In genomic region chr13:51681037-51681678, GRCh38 we compare ENCODE assay signal across 11 cellular contexts.
DNase-seq lines count a peak whose midpoint lies in the region; ATAC-seq, FAIRE-seq and TF ChIP-seq lines count a peak whose summit lies in the region.
"Had no signal": no experiment of that assay in that cellular context is flagged by ENCODE, and none has a peak within 500 bp of the region (broad histone marks: within the 10 kb centered on the region; RNA-seq: fewer than 3 reads in every experiment).

No MANE protein-coding gene starts in this region.

- no peak overlapping the region for H3K4me2 ChIP-seq in MM.1S (ENCODE audit: low read depth, low read length)

- H3K27ac ChIP-seq in caudate nucleus (ENCODE audit: low read depth, low read length) (no peak overlapping the region), MM.1S (ENCODE audit: low read length) (no peak overlapping the region)

- no peaks in the 10 kb centered on the region for H3F3A ChIP-seq in MM.1S (ENCODE audit: insufficient read depth, low read length)

- no peaks in the 10 kb centered on the region for H3K36me3 ChIP-seq in MM.1S (replicated peaks; ENCODE audit: insufficient read depth, low read length)
- H3K36me3 ChIP-seq: adrenal gland had no signal

- TF ChIP-seq CTCF in MM.1S (IDR thresholded peaks at IDR 0.05; ENCODE audit: low read length): no peak

- no peaks in the 10 kb centered on the region for H3K79me2 ChIP-seq in MM.1S (ENCODE audit: low read length)

- H3K9ac ChIP-seq in MM.1S (ENCODE audit: low read length): no peak overlapping the region

- H3K9me2 ChIP-seq in MM.1S (replicated peaks; ENCODE audit: insufficient read depth, low read length): no peaks in the 10 kb centered on the region

- no peaks in the 10 kb centered on the region for H4K20me1 ChIP-seq in MM.1S (ENCODE audit: insufficient read depth, low read length)

- no peaks in the 10 kb centered on the region for H3K9me3 ChIP-seq in MM.1S (replicated peaks; ENCODE audit: insufficient read depth, low read length)
- H3K9me3 ChIP-seq: adrenal gland had no signal

- no peak for FAIRE-seq in HTR-8/SVneo (lab: Jason Lieb, UNC)

- no peak for ATAC-seq in HG03378 (IDR thresholded peaks at IDR 0.05; ENCODE audit: unreplicated experiment)

- no peak overlapping the region for H3K4me3 ChIP-seq in MM.1S (ENCODE audit: low read length)
- H3K4me3 ChIP-seq: adrenal gland had no signal

- H3K4me1 ChIP-seq in MM.1S (ENCODE audit: low read length): no peaks in the 10 kb centered on the region

- DNase-seq in EH (ENCODE audit: low read depth) (peak; percentile 86), HTR-8/SVneo (ENCODE audit: insufficient read length, low spot score) (peak; percentile 9), astrocyte of the hippocampus (ENCODE audit: low read depth, low spot score) (peak; percentile 64), non-pigmented ciliary epithelial cell (ENCODE audit: low read depth) (peak; percentile 62), caudate nucleus (lab: John Stamatoyannopoulos, UW) (no peak), MM.1S (no peak), NCI-H2029 treated with DMSO at 0.1 percent for 48 hours (lab: John Stamatoyannopoulos, UW) (no peak)
- DNase-seq: activated CD4-positive, CD25-positive, alpha-beta regulatory T cell treated with anti-CD3 and anti-CD28 coated beads, Interleukin-2, amount 50 U/mL, for 72 hours; adrenal gland; OCI-M1 had no signal

- no peak overlapping the region for H2AFZ ChIP-seq in MM.1S (ENCODE audit: low read length)

- H3K27me3 ChIP-seq in MM.1S (replicated peaks; ENCODE audit: insufficient read depth, low read length): no peaks in the 10 kb centered on the region
- H3K27me3 ChIP-seq: adrenal gland had no signal

Comparison
In these comparisons a context has a peak if more than half of its experiments do, and no peak if none do; other contexts are left out.
1. DNase-seq: peak in EH (single experiment), HTR-8/SVneo (single experiment), astrocyte of the hippocampus (single experiment) and non-pigmented ciliary epithelial cell (single experiment); none in caudate nucleus (0 of 61), MM.1S (single experiment) and NCI-H2029 treated with DMSO at 0.1 percent for 48 hours (single experiment).